In the genomic region with DNA sequence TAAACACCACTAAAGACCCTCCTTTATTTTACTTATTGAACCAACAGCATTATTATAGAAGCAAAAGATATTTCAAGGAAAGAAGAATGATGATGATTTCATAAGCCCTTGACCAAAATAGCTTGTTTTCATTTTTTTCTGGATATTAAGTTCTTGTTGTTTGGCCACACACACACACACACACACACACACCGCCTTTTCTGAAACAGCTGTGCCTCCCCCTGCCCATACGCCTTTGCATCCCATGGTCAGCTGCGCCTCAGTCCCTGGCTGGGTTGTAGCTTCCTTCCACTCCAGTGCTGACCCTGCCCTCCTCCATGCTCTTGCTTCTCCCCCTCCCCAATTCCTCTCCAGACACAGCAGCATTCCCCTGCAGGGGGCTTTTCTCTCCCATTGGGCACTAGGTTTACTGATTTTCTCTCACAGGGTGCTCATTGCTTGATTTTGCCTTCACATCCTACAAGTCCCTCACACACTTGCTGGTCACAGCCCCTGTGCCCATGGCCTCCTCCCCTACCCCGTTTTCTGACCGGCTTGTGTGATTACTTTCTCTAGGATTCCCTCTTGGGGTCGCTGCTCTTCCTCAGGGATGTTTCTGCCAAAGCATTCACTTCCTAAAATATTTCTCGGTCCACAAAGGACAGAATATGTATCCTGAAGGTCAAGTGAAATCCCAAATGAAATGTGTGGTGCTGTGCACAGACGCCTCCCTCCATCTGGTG, we compare ENCODE assay signal across 24 cellular contexts. TPM values are rescaled to one million over a fixed set of nuclear protein-coding genes. Genes with fewer than 3 reads are reported as not detected.
"Had no signal": no experiment of that assay in that cellular context is flagged by ENCODE, and none has a peak within 500 bp of the region (broad histone marks: within the 10 kb centered on the region; RNA-seq: fewer than 3 reads in every experiment).

No MANE protein-coding gene starts in this region.

- ATAC-seq: activated naive CD4-positive, alpha-beta T cell treated with anti-CD3 and anti-CD28 coated beads, Interleukin-2, amount 50 U/mL, for 72 hours; activated naive CD8-positive, alpha-beta T cell treated with anti-CD3 and anti-CD28 coated beads, Interleukin-2, amount 50 U/mL, for 24 hours; activated T-cell treated with anti-CD3 and anti-CD28 coated beads, Interleukin-2, amount 50 U/mL, for 4 hours had no signal

- H3K27ac Mint-ChIP-seq: activated naive CD4-positive, alpha-beta T cell treated with anti-CD3 and anti-CD28 coated beads, Interleukin-2, amount 50 U/mL, for 72 hours; activated naive CD8-positive, alpha-beta T cell treated with anti-CD3 and anti-CD28 coated beads, Interleukin-2, amount 50 U/mL, for 24 hours; T-helper 1 cell treated with Interleukin-12 subunit alpha and Interleukin-12 subunit beta and Interleukin-4 antibody, amounts not matched to agents 30 μg/mL and 1 μg/mL, for 36 hours had no signal

- H3K27ac ChIP-seq: brain microvascular endothelial cell, cardiac muscle cell, KMS-11, PC-9 had no signal

- H3K4me1 Mint-ChIP-seq: activated naive CD8-positive, alpha-beta T cell treated with anti-CD3 and anti-CD28 coated beads, Interleukin-2, amount 50 U/mL, for 24 hours had no signal

- H3K4me3 Mint-ChIP-seq: activated naive CD8-positive, alpha-beta T cell treated with anti-CD3 and anti-CD28 coated beads, Interleukin-2, amount 50 U/mL, for 24 hours; activated T-cell treated with anti-CD3 and anti-CD28 coated beads, Interleukin-2, amount 50 U/mL, for 4 hours; T-helper 1 cell treated with Interleukin-12 subunit alpha and Interleukin-12 subunit beta and Interleukin-4 antibody, amounts not matched to agents 30 μg/mL and 1 μg/mL, for 36 hours had no signal

- DNase-seq: activated CD4-positive, alpha-beta T cell treated with anti-CD3 and anti-CD28 coated beads for 48 hours; activated CD4-positive, alpha-beta T cell treated with anti-CD3 and anti-CD28 coated beads, Interleukin-2, amount 50 U/mL, for 4 hours; activated CD4-positive, CD25-positive, alpha-beta regulatory T cell treated with anti-CD3 and anti-CD28 coated beads, Interleukin-2, amount 50 U/mL, for 72 hours; activated CD8-positive, alpha-beta memory T cell treated with anti-CD3 and anti-CD28 coated beads for 24 hours; activated effector memory CD4-positive, alpha-beta T cell treated with anti-CD3 and anti-CD28 coated beads, Interleukin-2, amount 50 U/mL, for 16 hours; activated naive CD4-positive, alpha-beta T cell treated with Interleukin-2 at 50 U/mL for 16 hours; activated naive CD8-positive, alpha-beta T cell treated with anti-CD3 and anti-CD28 coated beads, Interleukin-2, amount 50 U/mL, for 24 hours; activated T-cell treated with anti-CD3 and anti-CD28 coated beads, Interleukin-2, amount 50 U/mL, for 4 hours; brain microvascular endothelial cell; MG63; MV-4-11; NCI-H1105 treated with DMSO at 0.1 percent for 48 hours; NCI-H1436 treated with DMSO at 0.1 percent for 48 hours; NCI-H187; NCI-H2081; NCI-H446; NCI-H524; PC-9; SHP77 treated with DMSO at 0.1 percent for 48 hours had no signal

- H3K36me3 ChIP-seq: brain microvascular endothelial cell, cardiac muscle cell, MG63 had no signal

- H3K4me3 ChIP-seq: cardiac muscle cell, MG63, PC-9 had no signal

- H3K9me3 Mint-ChIP-seq: activated naive CD4-positive, alpha-beta T cell treated with anti-CD3 and anti-CD28 coated beads, Interleukin-2, amount 50 U/mL, for 72 hours; activated naive CD8-positive, alpha-beta T cell treated with anti-CD3 and anti-CD28 coated beads, Interleukin-2, amount 50 U/mL, for 24 hours; activated T-cell treated with anti-CD3 and anti-CD28 coated beads, Interleukin-2, amount 50 U/mL, for 4 hours; T-helper 1 cell treated with Interleukin-12 subunit alpha and Interleukin-12 subunit beta and Interleukin-4 antibody, amounts not matched to agents 30 μg/mL and 1 μg/mL, for 36 hours had no signal

- H3K27me3 ChIP-seq: cardiac muscle cell, MG63 had no signal

- H3K36me3 Mint-ChIP-seq: activated naive CD4-positive, alpha-beta T cell treated with anti-CD3 and anti-CD28 coated beads, Interleukin-2, amount 50 U/mL, for 72 hours had no signal

- H2AFZ ChIP-seq: PC-9 had no signal

- H3K9me3 ChIP-seq: MG63 had no signal

- H3K9ac ChIP-seq: KMS-11 had no signal

- H3K4me2 ChIP-seq: KMS-11, PC-9 had no signal

RNA-seq across cellular contexts. Expression of gene WDR93, which starts 42.0 kb away (rescaled TPM):
- total RNA-seq: activated naive CD4-positive, alpha-beta T cell treated with anti-CD3 and anti-CD28 coated beads, Interleukin-2, amount 50 U/mL, for 72 hours; activated T-cell treated with anti-CD3 and anti-CD28 coated beads, Interleukin-2, amount 50 U/mL, for 4 hours; SK-MEL-5 had no signal

RNA-seq across cellular contexts. Expression of gene MESP2, which starts 43.5 kb away (rescaled TPM):
- total RNA-seq: activated naive CD4-positive, alpha-beta T cell treated with anti-CD3 and anti-CD28 coated beads, Interleukin-2, amount 50 U/mL, for 72 hours; activated T-cell treated with anti-CD3 and anti-CD28 coated beads, Interleukin-2, amount 50 U/mL, for 4 hours had no signal

RNA-seq across cellular contexts. Expression of gene PLIN1, which starts 53.4 kb away (rescaled TPM):
- total RNA-seq: SK-MEL-5 had no signal
